Comparison of ENCODE assay signal across 20 cellular contexts in the genomic region with DNA sequence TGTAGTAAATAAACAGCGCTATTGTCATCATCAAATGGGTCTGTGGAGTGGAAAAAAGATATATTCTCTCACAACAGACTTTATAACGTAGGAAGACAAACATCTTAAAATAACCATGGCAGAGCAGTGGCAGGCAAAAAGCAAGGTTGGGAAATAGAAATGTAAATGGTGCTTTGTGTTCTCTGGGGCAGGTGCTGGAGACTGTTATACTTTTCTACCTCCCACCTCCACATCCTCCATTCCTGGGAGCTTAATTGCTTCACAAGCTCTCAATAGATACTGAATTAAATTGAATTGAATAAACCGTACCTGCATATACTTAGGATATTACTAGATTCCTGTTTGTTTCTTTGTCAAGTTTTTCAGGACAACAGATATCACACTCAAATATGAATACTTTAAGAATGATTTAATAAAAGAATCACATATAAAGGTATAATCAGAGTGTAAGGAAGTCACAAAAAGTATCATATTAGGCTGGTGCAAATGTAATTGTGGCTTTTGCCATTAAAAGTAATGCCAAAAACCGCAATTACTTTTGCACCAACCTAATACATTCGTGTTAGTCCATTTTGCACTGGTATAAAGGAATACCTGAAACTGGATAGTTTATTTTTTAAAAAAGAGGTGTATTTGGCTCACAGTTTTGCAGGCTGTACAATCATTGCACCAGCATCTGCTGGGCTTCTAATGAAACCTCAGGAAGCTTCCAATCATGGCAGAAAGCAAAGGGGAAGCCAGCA.
DNase-seq lines count a peak whose midpoint lies in the region; ATAC-seq, FAIRE-seq and TF ChIP-seq lines count a peak whose summit lies in the region.
"Had no signal": no experiment of that assay in that cellular context is flagged by ENCODE, and none has a peak within 500 bp of the region (broad histone marks: within the 10 kb centered on the region; RNA-seq: fewer than 3 reads in every experiment).

No MANE protein-coding gene starts in this region.

- H3K4me1 ChIP-seq in HepG2 (ENCODE audit: insufficient read depth, low read length), result no peaks in the 10 kb centered on the region
- H3K4me1 ChIP-seq in right lobe of liver, result no peaks in the 10 kb centered on the region
- no peaks in the 10 kb centered on the region for H3K4me1 ChIP-seq in OCI-LY3 (ENCODE audit: low read length)
- H3K4me1 ChIP-seq in adrenal gland (replicated peaks in 1 of 2), result no peaks in the 10 kb centered on the region
- H3K4me1 ChIP-seq: HAP-1 had no signal

- no peak overlapping the region for H3K4me3 Mint-ChIP-seq in T-cell
- H3K4me3 Mint-ChIP-seq: B cell; CD8-positive, alpha-beta T cell had no signal

- no peak for DNase-seq in HepG2 (ENCODE audit: low spot score)
- DNase-seq in right lobe of liver, result no peak
- peak; percentile 2 for DNase-seq in NCI-H146 treated with DMSO at 0.1 percent for 48 hours (lab: John Stamatoyannopoulos, UW; ENCODE audit: unreplicated experiment)
- peak; percentile 33 for DNase-seq in putamen (ENCODE audit: low spot score)
- no peak for DNase-seq in adrenal gland
- DNase-seq in T-cell, result no peak
- DNase-seq: Calu3; CD8-positive, alpha-beta T cell; DMS 273 treated with DMSO at 0.1 percent for 48 hours; DMS53; DND-41; EL had no signal

- WGBS in HepG2 (ENCODE audit: low lambda C conversion rate), result 13% methylated on average over 5 of the region's 5 CpGs
- WGBS in right lobe of liver (ENCODE audit: insufficient coverage, low coverage, low lambda C conversion rate, missing lambda C conversion rate), result 72% methylated on average over 5 of the region's 5 CpGs
- 73 to 80% (median 78%) methylated on average over 5 of the region's 5 CpGs for WGBS in adrenal gland, 4 donors

- TF ChIP-seq POLR2A in HepG2 (IDR thresholded peaks at IDR 0.05; ENCODE audit: insufficient read depth in 1 of 2, low read depth in 2 of 2, low read length in 2 of 2), result no peak
- no peak for TF ChIP-seq POLR2A in right lobe of liver (IDR thresholded peaks at IDR 0.05)
- no peak for TF ChIP-seq POLR2A in adrenal gland (IDR thresholded peaks at IDR 0.05)

- H3K79me2 ChIP-seq in HepG2 (ENCODE audit: insufficient read depth, low read length) (no peaks in the 10 kb centered on the region), OCI-LY3 (ENCODE audit: low read length) (no peaks in the 10 kb centered on the region)

- H3K36me3 Mint-ChIP-seq in T-cell, result no peaks in the 10 kb centered on the region
- H3K36me3 Mint-ChIP-seq: CD8-positive, alpha-beta T cell had no signal

- BruUV-seq in HepG2 (replicated peaks; lab: Mats Ljungman, UMichigan), result no TSS peak

- no peak overlapping the region for H3K27ac Mint-ChIP-seq in T-cell
- H3K27ac Mint-ChIP-seq: B cell; CD8-positive, alpha-beta T cell had no signal

- H2AFZ ChIP-seq in HepG2 (ENCODE audit: low read length) (no peak overlapping the region), OCI-LY3 (ENCODE audit: low read depth, low read length) (0 out of 2 replicates have a peak overlapping the region, but pooled peaks have one; percentile 13)

- H3K9me3 ChIP-seq in HepG2 (ENCODE audit: low read length) (no peaks in the 10 kb centered on the region), right lobe of liver (no peaks in the 10 kb centered on the region), OCI-LY3 (ENCODE audit: insufficient read depth, low read length) (peaks cover 5% of the 10 kb centered on the region; the same call in 1 of the 2 replicates), adrenal gland (replicated peaks in 1 of 3) (no peaks in the 10 kb centered on the region)
- H3K9me3 ChIP-seq: HAP-1 had no signal

- H4K20me1 ChIP-seq in HepG2 (ENCODE audit: insufficient read depth, low read length), result no peaks in the 10 kb centered on the region
- no peaks in the 10 kb centered on the region for H4K20me1 ChIP-seq in OCI-LY3 (ENCODE audit: insufficient read depth, low read length)
- H4K20me1 ChIP-seq: BLaER1 treated with 17β-estradiol and CSF1 and Interleukin-3, amounts not matched to agents 10 nM and 100 nM had no signal

- H3K27me3 ChIP-seq in HepG2 (ENCODE audit: control insufficient read depth in 1 of 2, insufficient read depth in 2 of 2, low read length in 2 of 2) (no peaks in the 10 kb centered on the region), right lobe of liver (no peaks in the 10 kb centered on the region), OCI-LY3 (ENCODE audit: low read depth, low read length) (no peaks in the 10 kb centered on the region), adrenal gland (no peaks in the 10 kb centered on the region)
- H3K27me3 ChIP-seq: BLaER1 treated with 17β-estradiol and CSF1 and Interleukin-3, amounts not matched to agents 10 nM and 100 nM had no signal

- TF ChIP-seq EP300 in HepG2 (IDR thresholded peaks at IDR 0.05; ENCODE audit: low read depth in 2 of 2, low read length in 2 of 2) (no peak), HepG2 (CRISPR knock-in tag; IDR thresholded peaks at IDR 0.05; ENCODE audit: borderline replicate concordance) (no peak)

- no peaks in the 10 kb centered on the region for H3K27me3 Mint-ChIP-seq in T-cell
- H3K27me3 Mint-ChIP-seq: B cell had no signal

- TF ChIP-seq CTCF in HepG2 (CRISPR knock-in tag; IDR thresholded peaks at IDR 0.05) (no peak), right lobe of liver (IDR thresholded peaks at IDR 0.05) (no peak), OCI-LY3 (IDR thresholded peaks at IDR 0.05; ENCODE audit: low read depth, low read length) (no peak), adrenal gland (IDR thresholded peaks at IDR 0.05) (no peak)

- peaks cover 3 to 16% (median 7%) of the 10 kb centered on the region in 3 donors for H3K9me3 Mint-ChIP-seq in T-cell
- H3K9me3 Mint-ChIP-seq: CD8-positive, alpha-beta T cell had no signal

- intact Hi-C loops in HepG2 (cut with micrococcal nuclease; ENCODE audit: unreplicated experiment), result no loop called here
- intact Hi-C loops in right lobe of liver (cut with DNase I), result no loop called here
- intact Hi-C loops in adrenal gland (cut with DNase I), result no loop called here

- in situ Hi-C loops in HepG2 (cut with HindIII; ENCODE audit: extremely low pct_ligation_motif_present, low pct_unique_long_range_greater_than_20kb), result no loop called here

- H3K4me1 Mint-ChIP-seq in T-cell, result no peaks in the 10 kb centered on the region
- H3K4me1 Mint-ChIP-seq: B cell had no signal

- CTCF ChIA-PET in HepG2 (lab: Yijun Ruan, JAX; ENCODE audit: low intra/inter-chr PET ratio, low total read pairs) (no interaction called here), T-cell (lab: Charles Lee) (no interaction called here)

- H3K4me2 ChIP-seq in HepG2 (ENCODE audit: low read depth, low read length), result no peak overlapping the region
- no peak overlapping the region for H3K4me2 ChIP-seq in OCI-LY3 (ENCODE audit: low read length)
- H3K4me2 ChIP-seq: BLaER1 treated with 17β-estradiol and CSF1 and Interleukin-3, amounts not matched to agents 10 nM and 100 nM; KMS-11 had no signal

- H3K9ac ChIP-seq in HepG2 (ENCODE audit: insufficient read depth, low read depth, low read length) (no peak overlapping the region), OCI-LY3 (ENCODE audit: low read length) (no peak overlapping the region)
- H3K9ac ChIP-seq: BLaER1 treated with 17β-estradiol and CSF1 and Interleukin-3, amounts not matched to agents 10 nM and 100 nM; KMS-11 had no signal

- POLR2A ChIA-PET in HepG2 (lab: Yijun Ruan, JAX), result no interaction called here
- POLR2A ChIA-PET in T-cell (lab: Charles Lee), result no interaction called here

- no peak overlapping the region for H3K4me3 ChIP-seq in HepG2 (replicated peaks in 1 of 3; ENCODE audit: insufficient read depth in 1 of 3, low read depth in 2 of 3, low read length in 3 of 3)
- H3K4me3 ChIP-seq in right lobe of liver, result no peak overlapping the region
- H3K4me3 ChIP-seq in OCI-LY3 (ENCODE audit: low read length), result no peak overlapping the region
- H3K4me3 ChIP-seq in adrenal gland, result no peak overlapping the region
- H3K4me3 ChIP-seq: BLaER1 treated with 17β-estradiol and CSF1 and Interleukin-3, amounts not matched to agents 10 nM and 100 nM; HAP-1 had no signal

- no peaks in the 10 kb centered on the region for H3K36me3 ChIP-seq in HepG2 (replicated peaks in 1 of 2; ENCODE audit: control insufficient read depth in 1 of 2, insufficient read depth in 2 of 2, low read length in 2 of 2)
- H3K36me3 ChIP-seq in right lobe of liver, result no peaks in the 10 kb centered on the region
- no peaks in the 10 kb centered on the region for H3K36me3 ChIP-seq in OCI-LY3 (replicated peaks; ENCODE audit: low read depth, low read length)
- H3K36me3 ChIP-seq in adrenal gland (replicated peaks in 1 of 2), result no peaks in the 10 kb centered on the region
- H3K36me3 ChIP-seq: BLaER1 treated with 17β-estradiol and CSF1 and Interleukin-3, amounts not matched to agents 10 nM and 100 nM; HAP-1 had no signal

- no peak for FAIRE-seq in HepG2 (lab: Jason Lieb, UNC)
- FAIRE-seq: GM12891, GM18507 had no signal

- TF ChIP-seq RAD21 in HepG2 (CRISPR knock-in tag; IDR thresholded peaks at IDR 0.05), result no peak

- ATAC-seq in HepG2 (no peak), right lobe of liver (no peak), HG03442 (IDR thresholded peaks at IDR 0.05; ENCODE audit: unreplicated experiment) (no peak), T-cell (replicated peaks in 1 of 4) (no peak)
- ATAC-seq: CD8-positive, alpha-beta T cell had no signal

- H3K27ac ChIP-seq in HepG2 (ENCODE audit: extremely low read length, insufficient read depth, low read length) (no peak overlapping the region), right lobe of liver (no peak overlapping the region), OCI-LY3 (ENCODE audit: low read length) (no peak overlapping the region), adrenal gland (no peak overlapping the region)
- H3K27ac ChIP-seq: BLaER1 treated with 17β-estradiol and CSF1 and Interleukin-3, amounts not matched to agents 10 nM and 100 nM; KMS-11 had no signal

TF ChIP-seq in HepG2, 621 proteins besides CTCF, POLR2A, EP300 and RAD21 (continues in another document):
- TF ChIP-seq TMF1 (CRISPR knock-in tag; IDR thresholded peaks at IDR 0.05; ENCODE audit: low read depth), result no peak

Comparison
In these comparisons a context has a peak if more than half of its experiments do, and no peak if none do; other contexts are left out.
1. DNase-seq: peak in NCI-H146 treated with DMSO at 0.1 percent for 48 hours (single experiment) and putamen (single experiment); none in HepG2 (single experiment), right lobe of liver (0 of 3), adrenal gland (0 of 7) and T-cell (0 of 34).